19 cellular contexts compared by ENCODE assay signal in the genomic region with DNA sequence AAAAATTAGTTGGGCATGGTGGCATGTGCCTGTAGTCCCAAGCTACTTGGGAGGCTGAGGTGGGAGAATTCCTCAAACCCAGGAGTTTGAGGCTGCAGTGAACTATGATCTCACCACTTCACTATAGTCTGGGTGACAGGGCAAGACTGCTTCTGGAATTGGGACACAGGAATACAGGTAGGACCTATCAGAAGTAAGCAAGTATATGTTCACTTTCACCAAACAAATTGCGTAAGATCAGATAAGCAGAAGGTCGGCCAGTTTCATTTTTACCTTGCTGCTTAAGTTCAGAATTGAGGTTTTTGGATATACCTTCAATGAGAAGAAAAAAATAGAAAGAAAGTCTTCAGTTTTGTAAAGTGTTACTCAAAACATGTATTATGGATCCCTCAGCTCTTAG.
DNase-seq lines count a peak whose midpoint lies in the region; ATAC-seq, FAIRE-seq and TF ChIP-seq lines count a peak whose summit lies in the region.
"Had no signal": no experiment of that assay in that cellular context is flagged by ENCODE, and none has a peak within 500 bp of the region (broad histone marks: within the 10 kb centered on the region; RNA-seq: fewer than 3 reads in every experiment).

No MANE protein-coding gene starts in this region.

- H3K4me1 Mint-ChIP-seq in activated CD4-positive, alpha-beta T cell treated with anti-CD3 and anti-CD28 coated beads, Interleukin-2, amount 10 ng/mL, durations not matched to agents 7 days and 5 days: no peaks in the 10 kb centered on the region

- POLR2A ChIA-PET in activated CD4-positive, alpha-beta T cell treated with anti-CD3 and anti-CD28 coated beads, Interleukin-2, amount 10 ng/mL, durations not matched to agents 7 days and 5 days (lab: Charles Lee): no interaction called here

- no peaks in the 10 kb centered on the region for H3K9me3 ChIP-seq in mucosa of descending colon
- no peaks in the 10 kb centered on the region for H3K9me3 ChIP-seq in hepatocyte (ENCODE audit: low read depth)
- H3K9me3 ChIP-seq: Caco-2 had no signal

- H3K4me3 ChIP-seq in bronchial epithelial cell (ENCODE audit: low read depth, low read length) (no peak overlapping the region), mucosa of descending colon (no peak overlapping the region), hepatocyte (no peak overlapping the region)

- H3K27me3 ChIP-seq in bronchial epithelial cell (ENCODE audit: control insufficient read depth, insufficient read depth, low read length) (no peaks in the 10 kb centered on the region), hepatocyte (no peaks in the 10 kb centered on the region)

- no peaks in the 10 kb centered on the region for H4K20me1 ChIP-seq in hepatocyte (ENCODE audit: insufficient read depth, poor library complexity, severe bottlenecking)

- no peaks in the 10 kb centered on the region for H3K36me3 ChIP-seq in bronchial epithelial cell (ENCODE audit: control insufficient read depth, insufficient read depth, low read length)
- H3K36me3 ChIP-seq in mucosa of descending colon (ENCODE audit: low read depth): no peaks in the 10 kb centered on the region
- no peaks in the 10 kb centered on the region for H3K36me3 ChIP-seq in hepatocyte (replicated peaks; ENCODE audit: insufficient read depth, low read depth)

- no peak for TF ChIP-seq CTCF in bronchial epithelial cell (IDR thresholded peaks at IDR 0.05; ENCODE audit: insufficient read depth, low read length, severe bottlenecking)
- no peak for TF ChIP-seq CTCF in mucosa of descending colon (IDR thresholded peaks at IDR 0.05)
- TF ChIP-seq CTCF in hepatocyte (IDR thresholded peaks at IDR 0.05; ENCODE audit: poor library complexity): no peak

- ATAC-seq in left colon (peak; percentile 73), mucosa of descending colon (peak; percentile 67), HG02798 (IDR thresholded peaks at IDR 0.05; ENCODE audit: poor library complexity, unreplicated experiment) (no peak)
- ATAC-seq: HCT116 had no signal

- CTCF ChIA-PET in activated CD4-positive, alpha-beta T cell treated with anti-CD3 and anti-CD28 coated beads, Interleukin-2, amount 10 ng/mL, durations not matched to agents 7 days and 5 days (lab: Charles Lee): no interaction called here

- no peaks in the 10 kb centered on the region for H3K4me1 ChIP-seq in mucosa of descending colon (ENCODE audit: low read depth)
- no peaks in the 10 kb centered on the region for H3K4me1 ChIP-seq in hepatocyte (ENCODE audit: insufficient read depth)
- H3K4me1 ChIP-seq: Caco-2 had no signal

- FAIRE-seq in bronchial epithelial cell (lab: Jason Lieb, UNC): no peak
- FAIRE-seq: A204.1, G401.6 had no signal

- H3K4me3 Mint-ChIP-seq in activated CD4-positive, alpha-beta T cell treated with anti-CD3 and anti-CD28 coated beads, Interleukin-2, amount 10 ng/mL, durations not matched to agents 7 days and 5 days: no peak overlapping the region
- H3K4me3 Mint-ChIP-seq: CD4-positive, alpha-beta T cell; HFFc6 had no signal

- H3K27me3 Mint-ChIP-seq in activated CD4-positive, alpha-beta T cell treated with anti-CD3 and anti-CD28 coated beads, Interleukin-2, amount 10 ng/mL, durations not matched to agents 7 days and 5 days: no peaks in the 10 kb centered on the region
- H3K27me3 Mint-ChIP-seq: CD4-positive, alpha-beta T cell had no signal

- H3K9me2 ChIP-seq in hepatocyte (replicated peaks; ENCODE audit: insufficient read depth): no peaks in the 10 kb centered on the region

- no peak overlapping the region for H3K4me2 ChIP-seq in hepatocyte

- intact Hi-C loops in left colon (cut with DNase I, micrococcal nuclease): no loop called here
- intact Hi-C loops in mucosa of descending colon (cut with DNase I, micrococcal nuclease): no loop called here

- WGBS in hepatocyte (ENCODE audit: low lambda C conversion rate, missing lambda C conversion rate): 71% methylated on average over 2 of the region's 2 CpGs

- H3K27ac Mint-ChIP-seq in activated CD4-positive, alpha-beta T cell treated with anti-CD3 and anti-CD28 coated beads, Interleukin-2, amount 10 ng/mL, durations not matched to agents 7 days and 5 days: no peak overlapping the region
- H3K27ac Mint-ChIP-seq: CD4-positive, alpha-beta T cell; HFFc6 had no signal

- H2AFZ ChIP-seq in hepatocyte: no peak overlapping the region

- H3K79me2 ChIP-seq in hepatocyte: no peaks in the 10 kb centered on the region

- H3K36me3 Mint-ChIP-seq in activated CD4-positive, alpha-beta T cell treated with anti-CD3 and anti-CD28 coated beads, Interleukin-2, amount 10 ng/mL, durations not matched to agents 7 days and 5 days (ENCODE audit: low read depth): no peaks in the 10 kb centered on the region

- no peak overlapping the region for H3K27ac ChIP-seq in hepatocyte
- H3K27ac ChIP-seq: C4-2B had no signal

- DNase-seq in amniotic epithelial cell (ENCODE audit: low read depth): peak; percentile 2
- peak; percentile 15 for DNase-seq in bronchial epithelial cell (ENCODE audit: low read depth)
- no peak for DNase-seq in left colon
- no peak for DNase-seq in mucosa of descending colon
- no peak for DNase-seq in hepatocyte (ENCODE audit: low spot score)
- DNase-seq in activated CD4-positive, alpha-beta T cell treated with anti-CD3 and anti-CD28 coated beads for 4 hours: no peak
- no peak for DNase-seq in activated CD4-positive, alpha-beta T cell treated with anti-CD3 and anti-CD28 coated beads, Interleukin-2, amount 10 ng/mL, durations not matched to agents 7 days and 5 days
- DNase-seq: ACHN; AML-193; Caco-2; CD4-positive, alpha-beta T cell; GOT3; H7; HFFc6 had no signal

- no peaks in the 10 kb centered on the region for H3K9me3 Mint-ChIP-seq in activated CD4-positive, alpha-beta T cell treated with anti-CD3 and anti-CD28 coated beads, Interleukin-2, amount 10 ng/mL, durations not matched to agents 7 days and 5 days
- H3K9me3 Mint-ChIP-seq: CD4-positive, alpha-beta T cell; HFFc6 had no signal

Comparison
In these comparisons a context has a peak if more than half of its experiments do, and no peak if none do; other contexts are left out.
1. DNase-seq: peak in amniotic epithelial cell (single experiment) and bronchial epithelial cell (single experiment); none in left colon (0 of 2), mucosa of descending colon (0 of 3), hepatocyte (single experiment), activated CD4-positive, alpha-beta T cell treated with anti-CD3 and anti-CD28 coated beads for 4 hours (0 of 2) and activated CD4-positive, alpha-beta T cell treated with anti-CD3 and anti-CD28 coated beads, Interleukin-2, amount 10 ng/mL, durations not matched to agents 7 days and 5 days (single experiment).